8 cellular contexts compared by ENCODE assay signal in the genomic region with DNA sequence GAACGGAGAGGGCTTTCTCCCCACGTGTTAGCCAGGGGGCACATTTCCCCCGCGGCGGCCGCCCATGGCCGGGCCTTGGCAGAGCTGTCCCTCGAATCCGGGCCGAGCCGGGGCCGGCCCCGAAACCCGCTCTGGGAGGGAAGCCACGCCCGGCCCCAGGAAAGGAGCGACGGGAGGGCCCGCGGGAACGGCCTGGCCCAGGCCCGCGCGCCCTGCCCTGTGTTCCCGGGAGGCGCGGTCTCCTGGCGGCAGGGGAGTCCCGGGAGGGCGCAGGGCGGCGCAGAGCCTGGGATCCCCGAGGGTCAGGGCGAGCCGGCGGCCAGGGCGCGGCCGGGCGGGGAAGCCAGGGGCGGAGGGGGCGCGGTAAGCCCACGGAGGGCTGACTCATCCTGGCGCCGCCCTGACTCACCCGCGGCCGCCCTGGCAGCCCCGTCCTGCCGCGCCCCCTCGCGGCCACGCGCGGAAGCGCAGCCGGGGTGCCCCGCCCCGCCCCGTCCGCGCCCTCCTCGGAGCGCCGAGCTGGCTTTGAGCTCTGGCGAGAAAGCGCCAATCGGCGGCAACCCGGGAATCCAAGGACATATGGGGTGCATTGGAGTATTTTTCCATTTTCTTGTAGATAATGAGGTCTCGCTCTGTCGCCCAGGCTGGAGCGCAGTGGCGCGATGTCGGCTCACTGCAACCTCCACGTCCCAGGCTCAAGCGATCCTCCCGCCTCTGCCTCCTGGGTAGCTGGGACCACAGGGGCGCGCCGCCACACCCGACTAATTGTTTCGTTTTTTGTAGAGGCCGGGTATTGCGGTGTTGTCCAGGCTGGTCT. TPM values are rescaled to one million over a fixed set of nuclear protein-coding genes. Genes with fewer than 3 reads are reported as not detected.
DNase-seq lines count a peak whose midpoint lies in the region; ATAC-seq and TF ChIP-seq lines count a peak whose summit lies in the region.

No MANE protein-coding gene starts in this region.

- ATAC-seq in HG03521 (IDR thresholded peaks at IDR 0.05; ENCODE audit: unreplicated experiment): peak; percentile 83
- peak; percentile 97 to 98 for ATAC-seq in naive thymus-derived CD8-positive, alpha-beta T cell
- peak; percentile 94 for ATAC-seq in stimulated activated memory B cell treated with anti-CD40 and anti-IgM and Interleukin-4, amounts not matched to agents 10 μg/mL and 1 μg/mL and 100 μg/mL, for 72 hours

- H3K27ac Mint-ChIP-seq in naive thymus-derived CD8-positive, alpha-beta T cell: no peak overlapping the region
- H3K27ac Mint-ChIP-seq in stimulated activated memory B cell treated with anti-CD40 and anti-IgM and Interleukin-4, amounts not matched to agents 10 μg/mL and 1 μg/mL and 100 μg/mL, for 72 hours: peak overlapping the region; percentile 86

- peak overlapping the region; percentile 64 to 76 (median 70) for H3K4me3 Mint-ChIP-seq in naive thymus-derived CD8-positive, alpha-beta T cell
- peak overlapping the region; percentile 89 for H3K4me3 Mint-ChIP-seq in stimulated activated memory B cell treated with anti-CD40 and anti-IgM and Interleukin-4, amounts not matched to agents 10 μg/mL and 1 μg/mL and 100 μg/mL, for 72 hours

- H3K36me3 Mint-ChIP-seq in naive thymus-derived CD8-positive, alpha-beta T cell: no peaks in the 10 kb centered on the region
- H3K36me3 Mint-ChIP-seq in stimulated activated memory B cell treated with anti-CD40 and anti-IgM and Interleukin-4, amounts not matched to agents 10 μg/mL and 1 μg/mL and 100 μg/mL, for 72 hours: no peaks in the 10 kb centered on the region

- H3K4me1 Mint-ChIP-seq in naive thymus-derived CD8-positive, alpha-beta T cell: peaks cover 0 to 5% (median 2%) of the 10 kb centered on the region in 4 donors
- peaks cover 6% of the 10 kb centered on the region for H3K4me1 Mint-ChIP-seq in stimulated activated memory B cell treated with anti-CD40 and anti-IgM and Interleukin-4, amounts not matched to agents 10 μg/mL and 1 μg/mL and 100 μg/mL, for 72 hours

- peaks cover 10 to 33% (median 29%) of the 10 kb centered on the region in 5 donors for H3K27me3 Mint-ChIP-seq in naive thymus-derived CD8-positive, alpha-beta T cell
- H3K27me3 Mint-ChIP-seq in stimulated activated memory B cell treated with anti-CD40 and anti-IgM and Interleukin-4, amounts not matched to agents 10 μg/mL and 1 μg/mL and 100 μg/mL, for 72 hours: peaks cover 77% of the 10 kb centered on the region

- TF ChIP-seq CTCF in C4-2B (conservative IDR thresholded peaks at IDR 0.05): peak; percentile 99
- no peak for TF ChIP-seq CTCF in fibroblast of mammary gland (conservative IDR thresholded peaks at IDR 0.05; ENCODE audit: control insufficient read depth, insufficient read depth, low read depth, low read length)

- no peaks in the 10 kb centered on the region for H3K9me3 Mint-ChIP-seq in naive thymus-derived CD8-positive, alpha-beta T cell
- no peaks in the 10 kb centered on the region for H3K9me3 Mint-ChIP-seq in stimulated activated memory B cell treated with anti-CD40 and anti-IgM and Interleukin-4, amounts not matched to agents 10 μg/mL and 1 μg/mL and 100 μg/mL, for 72 hours

- peak overlapping the region; percentile 19 for H3K4me3 ChIP-seq in fibroblast of mammary gland (ENCODE audit: control insufficient read depth, low read depth, low read length)

- H3K27ac ChIP-seq in C4-2B: peak overlapping the region; percentile 95

- DNase-seq in GM19240 (ENCODE audit: insufficient read length, low spot score) (peak; percentile 75), fibroblast of mammary gland (ENCODE audit: low read depth) (peak; percentile 75)
- peak; percentile 66 to 82 for DNase-seq in activated T-helper 1 cell treated with anti-CD3 and anti-CD28 coated beads, Interleukin-2, amount 50 U/mL, for 16 hours (ENCODE audit: low read depth in 1 of 2, low spot score in 1 of 2)
- peak; percentile 69 to 90 (median 85) for DNase-seq in naive thymus-derived CD8-positive, alpha-beta T cell

- POLR2A ChIA-PET in naive thymus-derived CD8-positive, alpha-beta T cell (lab: Charles Lee): interaction anchor here (0.6 to 1.8 kb wide), 7 partner anchors 77 to 222 kb away, joined by 3 to 5 read pairs (median 3); no protein-coding TSS in a partner anchor

TF ChIP-seq in PFSK-1, 5 proteins besides CTCF, POLR2A, EP300 and RAD21:
- no peak for TF ChIP-seq POLR2AphosphoS5 (IDR thresholded peaks at IDR 0.05; ENCODE audit: low read depth, low read length)
- TF ChIP-seq FOXP2 (optimal IDR thresholded peaks at IDR 0.05; ENCODE audit: borderline replicate concordance, extremely low read depth, extremely low read length, insufficient read depth): peak; percentile 91
- no peak for TF ChIP-seq TAF1 (IDR thresholded peaks at IDR 0.05; ENCODE audit: borderline replicate concordance, insufficient read depth, low read length)
TF ChIP-seq in PFSK-1: peak in this region for 1.

RNA-seq across cellular contexts. Expression of gene PLEKHG6, which starts 31.8 kb away (rescaled TPM):
- polyA plus RNA-seq in PFSK-1 (2012; ENCODE audit: insufficient read length, low read depth): not detected
- not detected for total RNA-seq in naive thymus-derived CD8-positive, alpha-beta T cell
- polyA plus RNA-seq in naive thymus-derived CD8-positive, alpha-beta T cell: under 1 TPM; 0.14 to 0.17 (median 0.15) TPM

Comparison
In these comparisons a context has a peak if more than half of its experiments do, and no peak if none do; other contexts are left out.
1. Peak in every context shown above with its lines: DNase-seq, ATAC-seq, H3K4me3 ChIP-seq and H3K27ac ChIP-seq.